In genomic region chr5:128770907-128771306, GRCh38 we compare ENCODE assay signal across 1 cellular context.
TF ChIP-seq lines count a peak whose summit lies in the region.

No MANE protein-coding gene starts in this region.

TF ChIP-seq in GM23338, 12 proteins besides CTCF, POLR2A, EP300 and RAD21 (continued from another document):
- TF ChIP-seq REST (IDR thresholded peaks at IDR 0.05; ENCODE audit: unreplicated experiment) (no peak), NANOG (IDR thresholded peaks at IDR 0.05; ENCODE audit: borderline replicate concordance) (no peak), JUNB (IDR thresholded peaks at IDR 0.05; ENCODE audit: unreplicated experiment) (no peak), EZH2 (IDR thresholded peaks at IDR 0.05; ENCODE audit: low read depth, unreplicated experiment) (no peak), STAT1 (IDR thresholded peaks at IDR 0.05; ENCODE audit: unreplicated experiment) (no peak), EZH2phosphoT487 (IDR thresholded peaks at IDR 0.05; ENCODE audit: unreplicated experiment) (no peak), CREB1 (CRISPR knock-in tag; IDR thresholded peaks at IDR 0.05; ENCODE audit: low read depth) (no peak), ZNF114 (CRISPR knock-in tag; IDR thresholded peaks at IDR 0.05) (no peak)
- TF ChIP-seq, protein P1, sequence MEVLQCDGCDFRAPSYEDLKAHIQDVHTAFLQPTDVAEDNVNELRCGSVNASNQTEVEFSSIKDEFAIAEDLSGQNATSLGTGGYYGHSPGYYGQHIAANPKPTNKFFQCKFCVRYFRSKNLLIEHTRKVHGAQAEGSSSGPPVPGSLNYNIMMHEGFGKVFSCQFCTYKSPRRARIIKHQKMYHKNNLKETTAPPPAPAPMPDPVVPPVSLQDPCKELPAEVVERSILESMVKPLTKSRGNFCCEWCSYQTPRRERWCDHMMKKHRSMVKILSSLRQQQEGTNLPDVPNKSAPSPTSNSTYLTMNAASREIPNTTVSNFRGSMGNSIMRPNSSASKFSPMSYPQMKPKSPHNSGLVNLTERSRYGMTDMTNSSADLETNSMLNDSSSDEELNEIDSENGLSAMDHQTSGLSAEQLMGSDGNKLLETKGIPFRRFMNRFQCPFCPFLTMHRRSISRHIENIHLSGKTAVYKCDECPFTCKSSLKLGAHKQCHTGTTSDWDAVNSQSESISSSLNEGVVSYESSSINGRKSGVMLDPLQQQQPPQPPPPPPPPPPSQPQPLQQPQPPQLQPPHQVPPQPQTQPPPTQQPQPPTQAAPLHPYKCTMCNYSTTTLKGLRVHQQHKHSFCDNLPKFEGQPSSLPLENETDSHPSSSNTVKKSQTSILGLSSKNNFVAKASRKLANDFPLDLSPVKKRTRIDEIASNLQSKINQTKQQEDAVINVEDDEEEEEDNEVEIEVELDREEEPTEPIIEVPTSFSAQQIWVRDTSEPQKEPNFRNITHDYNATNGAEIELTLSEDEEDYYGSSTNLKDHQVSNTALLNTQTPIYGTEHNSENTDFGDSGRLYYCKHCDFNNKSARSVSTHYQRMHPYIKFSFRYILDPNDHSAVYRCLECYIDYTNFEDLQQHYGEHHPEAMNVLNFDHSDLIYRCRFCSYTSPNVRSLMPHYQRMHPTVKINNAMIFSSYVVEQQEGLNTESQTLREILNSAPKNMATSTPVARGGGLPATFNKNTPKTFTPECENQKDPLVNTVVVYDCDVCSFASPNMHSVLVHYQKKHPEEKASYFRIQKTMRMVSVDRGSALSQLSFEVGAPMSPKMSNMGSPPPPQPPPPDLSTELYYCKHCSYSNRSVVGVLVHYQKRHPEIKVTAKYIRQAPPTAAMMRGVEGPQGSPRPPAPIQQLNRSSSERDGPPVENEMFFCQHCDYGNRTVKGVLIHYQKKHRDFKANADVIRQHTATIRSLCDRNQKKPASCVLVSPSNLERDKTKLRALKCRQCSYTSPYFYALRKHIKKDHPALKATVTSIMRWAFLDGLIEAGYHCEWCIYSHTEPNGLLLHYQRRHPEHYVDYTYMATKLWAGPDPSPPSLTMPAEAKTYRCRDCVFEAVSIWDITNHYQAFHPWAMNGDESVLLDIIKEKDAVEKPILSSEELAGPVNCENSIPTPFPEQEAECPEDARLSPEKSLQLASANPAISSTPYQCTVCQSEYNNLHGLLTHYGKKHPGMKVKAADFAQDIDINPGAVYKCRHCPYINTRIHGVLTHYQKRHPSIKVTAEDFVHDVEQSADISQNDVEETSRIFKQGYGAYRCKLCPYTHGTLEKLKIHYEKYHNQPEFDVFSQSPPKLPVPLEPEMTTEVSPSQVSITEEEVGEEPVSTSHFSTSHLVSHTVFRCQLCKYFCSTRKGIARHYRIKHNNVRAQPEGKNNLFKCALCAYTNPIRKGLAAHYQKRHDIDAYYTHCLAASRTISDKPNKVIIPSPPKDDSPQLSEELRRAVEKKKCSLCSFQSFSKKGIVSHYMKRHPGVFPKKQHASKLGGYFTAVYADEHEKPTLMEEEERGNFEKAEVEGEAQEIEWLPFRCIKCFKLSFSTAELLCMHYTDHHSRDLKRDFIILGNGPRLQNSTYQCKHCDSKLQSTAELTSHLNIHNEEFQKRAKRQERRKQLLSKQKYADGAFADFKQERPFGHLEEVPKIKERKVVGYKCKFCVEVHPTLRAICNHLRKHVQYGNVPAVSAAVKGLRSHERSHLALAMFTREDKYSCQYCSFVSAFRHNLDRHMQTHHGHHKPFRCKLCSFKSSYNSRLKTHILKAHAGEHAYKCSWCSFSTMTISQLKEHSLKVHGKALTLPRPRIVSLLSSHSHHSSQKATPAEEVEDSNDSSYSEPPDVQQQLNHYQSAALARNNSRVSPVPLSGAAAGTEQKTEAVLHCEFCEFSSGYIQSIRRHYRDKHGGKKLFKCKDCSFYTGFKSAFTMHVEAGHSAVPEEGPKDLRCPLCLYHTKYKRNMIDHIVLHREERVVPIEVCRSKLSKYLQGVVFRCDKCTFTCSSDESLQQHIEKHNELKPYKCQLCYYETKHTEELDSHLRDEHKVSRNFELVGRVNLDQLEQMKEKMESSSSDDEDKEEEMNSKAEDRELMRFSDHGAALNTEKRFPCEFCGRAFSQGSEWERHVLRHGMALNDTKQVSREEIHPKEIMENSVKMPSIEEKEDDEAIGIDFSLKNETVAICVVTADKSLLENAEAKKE (CRISPR knock-in tag; IDR thresholded peaks at IDR 0.05), result no peak
